In genomic region chr17:19040350-19040749, GRCh38 we compare ENCODE assay signal across 8 cellular contexts. TPM values are rescaled to one million over a fixed set of nuclear protein-coding genes. Genes with fewer than 3 reads are reported as not detected.
A peak's percentile ranks its signal among the peaks of the same experiment; 100 is the strongest.
DNase-seq lines count a peak whose midpoint lies in the region; ATAC-seq, FAIRE-seq and TF ChIP-seq lines count a peak whose summit lies in the region.
"Not testable (repeated sequence)": the region's sequence is repeated elsewhere in the genome, so short reads cannot be mapped to it uniquely, and the experiment has no call there.
"Had no signal": no experiment of that assay in that cellular context is flagged by ENCODE, and none has a peak within 500 bp of the region (broad histone marks: within the 10 kb centered on the region; RNA-seq: fewer than 3 reads in every experiment).

No MANE protein-coding gene starts in this region.

- not testable (repeated sequence) for H4K20me1 ChIP-seq in Karpas-422 (ENCODE audit: insufficient read depth, low read depth, low read length)

- not testable (repeated sequence) for TF ChIP-seq POLR2A in GM12891 (IDR thresholded peaks at IDR 0.05; ENCODE audit: low read depth, low read length)

- H3K9me3 ChIP-seq in CD4-positive, CD25-positive, alpha-beta regulatory T cell (ENCODE audit: control insufficient read depth in 2 of 2, low read length in 2 of 2); Karpas-422 (ENCODE audit: low read length): not testable (repeated sequence)

- not testable (repeated sequence) for H3K4me2 ChIP-seq in Karpas-422 (ENCODE audit: low read depth, low read length, poor library complexity, severe bottlenecking)

- peak; percentile 99 for FAIRE-seq in GM12891 (lab: Jason Lieb, UNC)

- not testable (repeated sequence) for H3K4me1 Mint-ChIP-seq in CD4-positive, CD25-positive, alpha-beta regulatory T cell; activated CD4-positive, alpha-beta T cell treated with anti-CD3 and anti-CD28 coated beads for 36 hours; activated T-helper 17 cell treated with anti-CD3 and anti-CD28 coated beads, Interleukin-2, amount 50 U/mL, for 72 hours; memory B cell; stimulated activated naive CD8-positive, alpha-beta T cell treated with anti-CD3 and anti-CD28 coated beads, Interleukin-15, amount 100 ng/mL, for 72 hours

- H3K9me3 Mint-ChIP-seq in CD4-positive, CD25-positive, alpha-beta regulatory T cell; activated CD4-positive, alpha-beta T cell treated with anti-CD3 and anti-CD28 coated beads for 36 hours (ENCODE audit: low read depth); activated T-helper 17 cell treated with anti-CD3 and anti-CD28 coated beads, Interleukin-2, amount 50 U/mL, for 72 hours; memory B cell; stimulated activated naive CD8-positive, alpha-beta T cell treated with anti-CD3 and anti-CD28 coated beads, Interleukin-15, amount 100 ng/mL, for 72 hours: not testable (repeated sequence)

- not testable (repeated sequence) for H3K4me3 Mint-ChIP-seq in CD4-positive, CD25-positive, alpha-beta regulatory T cell; activated CD4-positive, alpha-beta T cell treated with anti-CD3 and anti-CD28 coated beads for 36 hours; activated T-helper 17 cell treated with anti-CD3 and anti-CD28 coated beads, Interleukin-2, amount 50 U/mL, for 72 hours; memory B cell; stimulated activated naive CD8-positive, alpha-beta T cell treated with anti-CD3 and anti-CD28 coated beads, Interleukin-15, amount 100 ng/mL, for 72 hours

- DNase-seq in CD4-positive, CD25-positive, alpha-beta regulatory T cell; GM12891 (ENCODE audit: insufficient read length, low spot score); Karpas-422; activated CD4-positive, alpha-beta T cell treated with anti-CD3 and anti-CD28 coated beads for 36 hours; memory B cell (ENCODE audit: low spot score in 2 of 2); stimulated activated naive CD8-positive, alpha-beta T cell treated with anti-CD3 and anti-CD28 coated beads, Interleukin-15, amount 100 ng/mL, for 72 hours: not testable (repeated sequence)

- peak; percentile 38 to 56 for ATAC-seq in CD4-positive, CD25-positive, alpha-beta regulatory T cell (ENCODE audit: low read depth in 2 of 2)
- ATAC-seq in activated CD4-positive, alpha-beta T cell treated with anti-CD3 and anti-CD28 coated beads for 36 hours: peak; percentile 11
- peak; percentile 10 for ATAC-seq in activated T-helper 17 cell treated with anti-CD3 and anti-CD28 coated beads, Interleukin-2, amount 50 U/mL, for 72 hours (replicated peaks)
- ATAC-seq in memory B cell (ENCODE audit: low read depth): peak; percentile 29
- ATAC-seq in stimulated activated naive CD8-positive, alpha-beta T cell treated with anti-CD3 and anti-CD28 coated beads, Interleukin-15, amount 100 ng/mL, for 72 hours: peak; percentile 25

- not testable (repeated sequence) for H2AFZ ChIP-seq in Karpas-422 (ENCODE audit: low read length)

- POLR2A ChIA-PET in activated CD4-positive, alpha-beta T cell treated with anti-CD3 and anti-CD28 coated beads for 36 hours (lab: Charles Lee): not testable (repeated sequence)

- H3K9me2 ChIP-seq in Karpas-422 (replicated peaks; ENCODE audit: insufficient read depth, low read length): not testable (repeated sequence)

- intact Hi-C loops in activated CD4-positive, alpha-beta T cell treated with anti-CD3 and anti-CD28 coated beads for 36 hours (cut with DNase I, micrococcal nuclease): not testable (repeated sequence)

- H3K4me3 ChIP-seq in CD4-positive, CD25-positive, alpha-beta regulatory T cell (ENCODE audit: low read depth, low read length); Karpas-422 (ENCODE audit: low read length): not testable (repeated sequence)

- not testable (repeated sequence) for H3K9ac ChIP-seq in Karpas-422 (ENCODE audit: low read length)

- CTCF ChIA-PET in activated CD4-positive, alpha-beta T cell treated with anti-CD3 and anti-CD28 coated beads for 36 hours (lab: Charles Lee): not testable (repeated sequence)

- not testable (repeated sequence) for H3K36me3 ChIP-seq in CD4-positive, CD25-positive, alpha-beta regulatory T cell (ENCODE audit: control insufficient read depth, insufficient read depth, low read length); Karpas-422 (ENCODE audit: insufficient read depth, low read length)

- H3K27ac ChIP-seq in CD4-positive, CD25-positive, alpha-beta regulatory T cell (ENCODE audit: insufficient read depth, low read length, poor library complexity, severe bottlenecking): not testable (repeated sequence)
- H3K27ac ChIP-seq in Karpas-422 (ENCODE audit: low read length): peak overlapping the region; percentile 69; the same call in 1 of the 2 replicates

- not testable (repeated sequence) for H3K27me3 Mint-ChIP-seq in CD4-positive, CD25-positive, alpha-beta regulatory T cell; activated CD4-positive, alpha-beta T cell treated with anti-CD3 and anti-CD28 coated beads for 36 hours; activated T-helper 17 cell treated with anti-CD3 and anti-CD28 coated beads, Interleukin-2, amount 50 U/mL, for 72 hours; memory B cell; stimulated activated naive CD8-positive, alpha-beta T cell treated with anti-CD3 and anti-CD28 coated beads, Interleukin-15, amount 100 ng/mL, for 72 hours

- not testable (repeated sequence) for H3K4me1 ChIP-seq in CD4-positive, CD25-positive, alpha-beta regulatory T cell (ENCODE audit: control insufficient read depth, insufficient read depth, low read length, poor library complexity, severe bottlenecking); Karpas-422 (ENCODE audit: low read length)

- H3K36me3 Mint-ChIP-seq in CD4-positive, CD25-positive, alpha-beta regulatory T cell; activated CD4-positive, alpha-beta T cell treated with anti-CD3 and anti-CD28 coated beads for 36 hours (ENCODE audit: low read depth); activated T-helper 17 cell treated with anti-CD3 and anti-CD28 coated beads, Interleukin-2, amount 50 U/mL, for 72 hours (ENCODE audit: low read depth); memory B cell: not testable (repeated sequence)

- not testable (repeated sequence) for H3K27ac Mint-ChIP-seq in CD4-positive, CD25-positive, alpha-beta regulatory T cell; activated CD4-positive, alpha-beta T cell treated with anti-CD3 and anti-CD28 coated beads for 36 hours; activated T-helper 17 cell treated with anti-CD3 and anti-CD28 coated beads, Interleukin-2, amount 50 U/mL, for 72 hours; memory B cell; stimulated activated naive CD8-positive, alpha-beta T cell treated with anti-CD3 and anti-CD28 coated beads, Interleukin-15, amount 100 ng/mL, for 72 hours

- H3K27me3 ChIP-seq in CD4-positive, CD25-positive, alpha-beta regulatory T cell (ENCODE audit: control insufficient read depth, insufficient read depth, low read length); Karpas-422 (ENCODE audit: low read length): not testable (repeated sequence)

- H3K79me2 ChIP-seq in Karpas-422 (ENCODE audit: low read length): not testable (repeated sequence)

RNA-seq across cellular contexts. Expression of gene GRAP, which starts 6.4 kb away (rescaled TPM):
- 34.5 TPM for total RNA-seq in CD4-positive, CD25-positive, alpha-beta regulatory T cell
- polyA plus RNA-seq in CD4-positive, CD25-positive, alpha-beta regulatory T cell: 10 to 100 TPM; 52.2 to 77.5 (median 62.6) TPM
- polyA plus RNA-seq in GM12891 (2012; ENCODE audit: low read depth, missing spikeins): 20.8 TPM
- total RNA-seq in Karpas-422 (2014; rRNA removed; shearing (Covaris generic); ENCODE audit: low replicate concordance): 17.6 and 29.9 TPM in 2 replicates
- total RNA-seq in activated CD4-positive, alpha-beta T cell treated with anti-CD3 and anti-CD28 coated beads for 36 hours: 10 to 100 TPM; 10.7 to 11.2 TPM
- total RNA-seq in activated T-helper 17 cell treated with anti-CD3 and anti-CD28 coated beads, Interleukin-2, amount 50 U/mL, for 72 hours: 10 to 100 TPM; 13.1 to 14.4 TPM
- polyA plus RNA-seq: GM23338 had no signal

RNA-seq across cellular contexts. Expression of gene FAM83G, which starts 35.8 kb away (rescaled TPM):
- total RNA-seq in CD4-positive, CD25-positive, alpha-beta regulatory T cell: 10.7 TPM
- polyA plus RNA-seq in CD4-positive, CD25-positive, alpha-beta regulatory T cell: 1 to 10 TPM; 3.7 to 6.2 (median 5.3) TPM
- polyA plus RNA-seq in GM12891 (2012; ENCODE audit: low read depth, missing spikeins): 3.9 TPM
- 9.2 and 22.9 TPM in 2 replicates for total RNA-seq in Karpas-422 (2014; rRNA removed; shearing (Covaris generic); ENCODE audit: low replicate concordance)
- 10 to 100 TPM; 11.1 to 14.3 TPM for total RNA-seq in activated CD4-positive, alpha-beta T cell treated with anti-CD3 and anti-CD28 coated beads for 36 hours
- 10 to 100 TPM; 15.9 to 22.6 TPM for total RNA-seq in activated T-helper 17 cell treated with anti-CD3 and anti-CD28 coated beads, Interleukin-2, amount 50 U/mL, for 72 hours
